Comparison of ENCODE assay signal across 8 cellular contexts in the genomic region with DNA sequence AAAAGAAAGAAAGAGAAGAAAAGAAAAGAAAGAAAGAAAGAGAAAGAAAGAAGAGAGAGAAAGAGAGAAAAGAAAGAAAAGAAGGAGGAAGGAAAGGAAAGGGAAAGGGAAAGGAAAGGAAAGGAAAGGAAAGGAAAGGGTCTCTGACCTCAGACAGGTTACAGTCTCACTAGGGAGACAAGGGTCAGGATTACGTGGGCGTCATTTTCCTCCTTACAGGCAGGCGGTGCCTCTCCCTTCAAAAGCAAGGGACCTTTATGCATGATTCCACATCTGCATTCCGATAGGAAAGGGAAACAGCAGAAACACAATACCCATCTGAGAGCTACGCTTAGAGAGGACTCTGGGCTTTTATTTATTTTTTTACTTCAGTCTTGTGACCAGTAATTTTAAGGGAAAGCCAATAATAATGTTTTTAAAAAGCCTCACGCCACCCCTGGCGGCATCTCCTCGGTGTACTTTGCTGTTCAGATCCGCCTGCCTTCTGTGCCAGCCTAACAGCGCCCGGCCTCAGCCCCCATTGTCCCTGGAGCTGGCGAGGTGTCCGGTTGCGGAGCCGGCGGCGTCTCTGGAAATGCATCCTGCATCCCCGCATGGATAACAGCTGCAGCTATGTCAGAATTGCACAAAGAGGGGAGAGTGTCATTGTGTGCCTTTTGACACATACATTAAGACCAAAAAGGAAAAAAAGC. TPM values are rescaled to one million over a fixed set of nuclear protein-coding genes. Genes with fewer than 3 reads are reported as not detected.
DNase-seq lines count a peak whose midpoint lies in the region; ATAC-seq, FAIRE-seq and TF ChIP-seq lines count a peak whose summit lies in the region.

No MANE protein-coding gene starts in this region.

- peak overlapping the region; percentile 34 for H3K9ac ChIP-seq in GM23248
- peak overlapping the region; percentile 54 for H3K9ac ChIP-seq in astrocyte (ENCODE audit: low read length)

- H3K79me2 ChIP-seq in GM23248 (ENCODE audit: insufficient read depth) (peaks cover 17% of the 10 kb centered on the region), astrocyte (ENCODE audit: insufficient read depth, low read length) (peaks cover 8% of the 10 kb centered on the region)

- intact Hi-C loops in left ventricle myocardium inferior (cut with micrococcal nuclease), result no loop called here
- intact Hi-C loops in ovary (cut with DNase I), result no loop called here

- no peak for TF ChIP-seq POLR2A in ovary (IDR thresholded peaks at IDR 0.05)

- WGBS in GM23248 (ENCODE audit: low coverage in 1 of 2, low lambda C conversion rate in 2 of 2, missing lambda C conversion rate in 2 of 2), 2 experiments, result 5 to 6% methylated on average over 18 of the region's 18 CpGs
- 0 to 1% (median 1%) methylated on average over 18 of the region's 18 CpGs for WGBS in ovary, 3 donors

- peak; percentile 74 for DNase-seq in GM23248
- peak; percentile 80 for DNase-seq in NCI-H526 treated with DMSO at 0.1 percent for 48 hours (lab: John Stamatoyannopoulos, UW)
- no peak for DNase-seq in astrocyte (ENCODE audit: low read depth)
- DNase-seq in left ventricle myocardium inferior, result no peak
- DNase-seq in ovary, result peak in 3 of 5 donors; percentile 36 to 64 (median 53)
- DNase-seq in putamen (ENCODE audit: low spot score), result no peak

- H4K20me1 ChIP-seq in GM23248 (ENCODE audit: insufficient read depth) (no peaks in the 10 kb centered on the region), astrocyte (ENCODE audit: insufficient read depth, low read length) (no peaks in the 10 kb centered on the region)

- H3K9me3 ChIP-seq in GM23248 (ENCODE audit: low read depth), result no peaks in the 10 kb centered on the region
- H3K9me3 ChIP-seq in astrocyte (ENCODE audit: insufficient read depth, low read depth, low read length), result no peaks in the 10 kb centered on the region
- H3K9me3 ChIP-seq in left ventricle myocardium inferior (replicated peaks), result no peaks in the 10 kb centered on the region
- H3K9me3 ChIP-seq in ovary, result no peaks in the 10 kb centered on the region

- H3K9me3 Mint-ChIP-seq in astrocyte (ENCODE audit: unreplicated experiment), result no peaks in the 10 kb centered on the region

- H3K4me1 ChIP-seq in GM23248 (ENCODE audit: insufficient read depth) (peaks cover 17% of the 10 kb centered on the region), astrocyte (ENCODE audit: insufficient read depth, low read length) (peaks cover 4% of the 10 kb centered on the region), left ventricle myocardium inferior (peaks cover 33% of the 10 kb centered on the region), ovary (ENCODE audit: insufficient read depth) (no peaks in the 10 kb centered on the region)

- no peak for ATAC-seq in GM19397 (IDR thresholded peaks at IDR 0.05; ENCODE audit: unreplicated experiment)

- TF ChIP-seq CTCF in 22Rv1 (IDR thresholded peaks at IDR 0.05) (peak; percentile 30), astrocyte (IDR thresholded peaks at IDR 0.05; ENCODE audit: insufficient read depth, low read depth, low read length) (no peak), left ventricle myocardium inferior (IDR thresholded peaks at IDR 0.05; ENCODE audit: borderline replicate concordance) (peak; percentile 35), ovary (IDR thresholded peaks at IDR 0.05) (peak in 1 of 3 donors; percentile 12)

- no peaks in the 10 kb centered on the region for H3K9me2 ChIP-seq in GM23248 (ENCODE audit: insufficient read depth)

- in situ Hi-C loops in GM23248 (cut with MboI), result no loop called here

- H3K4me3 ChIP-seq in GM23248 (peak overlapping the region; percentile 68), astrocyte (ENCODE audit: insufficient read depth, low read depth, low read length) (peak overlapping the region; percentile 52), left ventricle myocardium inferior (peak overlapping the region; percentile 83), ovary (peak overlapping the region; percentile 75)

- H3K27ac ChIP-seq in 22Rv1 (peak overlapping the region; percentile 49), GM23248 (peak overlapping the region; percentile 13), astrocyte (ENCODE audit: low read depth, low read length) (no peak overlapping the region), left ventricle myocardium inferior (replicated peaks) (peak overlapping the region; percentile 86), ovary (no peak overlapping the region)

- peaks cover 4% of the 10 kb centered on the region; the same call in 1 of the 2 replicates for H3F3A ChIP-seq in GM23248 (ENCODE audit: insufficient read depth)

- peak overlapping the region; percentile 79 for H3K4me2 ChIP-seq in GM23248 (ENCODE audit: unreplicated experiment)
- peak overlapping the region; percentile 92 for H3K4me2 ChIP-seq in astrocyte (ENCODE audit: low read length)

- FAIRE-seq in astrocyte (lab: Jason Lieb, UNC), result no peak

- H3K4me3 Mint-ChIP-seq in astrocyte (ENCODE audit: unreplicated experiment), result peak overlapping the region; percentile 89

- H3K27me3 Mint-ChIP-seq in astrocyte (ENCODE audit: low read depth, unreplicated experiment), result no peaks in the 10 kb centered on the region

- TF ChIP-seq EP300 in ovary (IDR thresholded peaks at IDR 0.05), result no peak

- H3K4me1 Mint-ChIP-seq in astrocyte (ENCODE audit: low read depth, unreplicated experiment), result peaks cover 10% of the 10 kb centered on the region

- no peaks in the 10 kb centered on the region for H3K36me3 ChIP-seq in GM23248 (ENCODE audit: low read depth)
- H3K36me3 ChIP-seq in astrocyte (ENCODE audit: insufficient read depth, low read length), result no peaks in the 10 kb centered on the region
- H3K36me3 ChIP-seq in left ventricle myocardium inferior, result no peaks in the 10 kb centered on the region
- H3K36me3 ChIP-seq in ovary, result no peaks in the 10 kb centered on the region

- peak overlapping the region; percentile 65 for H2AFZ ChIP-seq in GM23248
- peak overlapping the region; percentile 81 for H2AFZ ChIP-seq in astrocyte (ENCODE audit: low read depth, low read length)

- H3K27ac Mint-ChIP-seq in astrocyte (ENCODE audit: unreplicated experiment), result peak overlapping the region; percentile 81

- H3K27me3 ChIP-seq in GM23248 (replicated peaks; ENCODE audit: insufficient read depth) (no peaks in the 10 kb centered on the region), astrocyte (ENCODE audit: insufficient read depth, low read length) (no peaks in the 10 kb centered on the region), left ventricle myocardium inferior (ENCODE audit: low read depth) (no peaks in the 10 kb centered on the region), ovary (no peaks in the 10 kb centered on the region)

- H3K36me3 Mint-ChIP-seq in astrocyte (ENCODE audit: low read depth, unreplicated experiment), result peaks cover 2% of the 10 kb centered on the region

RNA-seq across cellular contexts. Expression of gene HIP1R, which starts 0.9 kb away (rescaled TPM):
- total RNA-seq in GM23248 (2014; rRNA removed; shearing (Covaris generic)), result 16.3 and 16.4 TPM in 2 replicates
- polyA plus RNA-seq in GM23248 (2016; fragmentation: Nextera tagmentation; extraction: Ambion mirVana), result 7.1 and 7.6 TPM in 2 replicates
- total RNA-seq in astrocyte, result 21.3 and 22.2 TPM in 2 replicates
- total RNA-seq in left ventricle myocardium inferior, result 11.2 TPM
- 10 to 100 TPM in 5 of 7 donors, 1 to 10 TPM in 2; 9.0 to 20.2 (median 10.4) TPM for total RNA-seq in ovary
- 10 to 100 TPM in 1 of 2 donors, 1 to 10 TPM in 1; 1.4 to 11.5 TPM for polyA plus RNA-seq in ovary

Comparison
In these comparisons a context has a peak if more than half of its experiments do, and no peak if none do; other contexts are left out.
1. H3K27ac ChIP-seq: peak in 22Rv1 (single experiment), GM23248 (single experiment) and left ventricle myocardium inferior (single experiment); none in astrocyte (single experiment) and ovary (0 of 2).
2. DNase-seq: peak in GM23248 (single experiment), NCI-H526 treated with DMSO at 0.1 percent for 48 hours (single experiment) and ovary (3 of 5); none in astrocyte (single experiment), left ventricle myocardium inferior (single experiment) and putamen (single experiment).
3. Peak in every context shown above with its lines, with median percentiles within 50 percentile points of each other: H3K4me3 ChIP-seq.